Comparison of ENCODE assay signal across 8 cellular contexts in the genomic region with DNA sequence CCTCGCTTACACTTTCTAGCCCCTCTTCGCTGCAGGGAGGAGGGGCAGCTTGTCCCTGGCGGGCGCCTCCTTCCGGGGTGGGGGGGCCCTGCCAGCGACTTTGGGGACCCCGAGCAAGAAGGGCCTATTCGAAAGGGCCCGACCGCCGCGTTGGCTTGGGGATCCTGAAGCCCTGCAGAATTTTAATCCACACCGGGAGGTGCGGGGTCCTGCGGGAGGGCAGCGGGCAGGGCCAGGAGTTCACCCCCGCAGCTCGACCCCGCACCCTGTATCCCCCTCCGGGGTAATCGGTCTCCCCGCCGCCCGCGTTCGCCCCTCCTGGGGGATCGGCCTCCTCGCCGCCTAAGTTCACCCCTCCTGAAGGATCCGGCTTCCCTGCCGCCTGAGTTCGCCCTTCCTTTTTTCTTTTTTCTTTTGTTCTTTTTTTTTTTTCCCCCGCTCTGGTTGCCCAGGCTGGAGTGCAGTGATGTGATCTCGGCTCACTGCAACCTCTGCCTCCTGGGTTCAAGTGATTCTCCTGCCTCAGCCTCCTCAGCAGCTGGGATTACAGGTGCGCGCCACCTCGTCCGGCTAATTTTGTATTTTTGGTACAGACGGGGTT. TPM values are rescaled to one million over a fixed set of nuclear protein-coding genes. Genes with fewer than 3 reads are reported as not detected.
A peak's percentile ranks its signal among the peaks of the same experiment; 100 is the strongest.
DNase-seq lines count a peak whose midpoint lies in the region; ATAC-seq, FAIRE-seq and TF ChIP-seq lines count a peak whose summit lies in the region.

No MANE protein-coding gene starts in this region.

- ATAC-seq in heart left ventricle (no peak), Right ventricle myocardium inferior (no peak), GM12878 (no peak), HG03175 (IDR thresholded peaks at IDR 0.05; ENCODE audit: unreplicated experiment) (no peak)

- H3K23ac ChIP-seq in mesenchymal stem cell (ENCODE audit: low read length in 2 of 2) = no peak overlapping the region

- no peak for TF ChIP-seq CTCF in heart left ventricle (IDR thresholded peaks at IDR 0.05)
- TF ChIP-seq CTCF in GM12878 (IDR thresholded peaks at IDR 0.05 in 2 of 3, conservative IDR thresholded peaks at IDR 0.05 in 1 of 3; ENCODE audit: control insufficient read depth in 2 of 3, extremely low read depth in 1 of 3, insufficient read depth in 1 of 3, low read depth in 3 of 3, low read length in 3 of 3) = no peak
- TF ChIP-seq CTCF in uterus (IDR thresholded peaks at IDR 0.05) = no peak

- SMC1A ChIA-PET in GM12878 (lab: Charles Lee; ENCODE audit: uncharacterized antibody, unreplicated experiment) = interaction anchor here (0.9 to 5.1 kb wide), 6 partner anchors 12 to 53 kb away, joined by 3 to 43 read pairs (median 4); no protein-coding TSS in a partner anchor

- H3K9ac ChIP-seq in GM12878 (ENCODE audit: control insufficient read depth, insufficient read depth, low read length) (peak overlapping the region; percentile 83), mesenchymal stem cell (ENCODE audit: low read length) (peak overlapping the region; percentile 91)

- peak overlapping the region; percentile 73 for H4K8ac ChIP-seq in mesenchymal stem cell (ENCODE audit: low read length)

- POLR2A ChIA-PET in GM12878 (lab: Charles Lee) = interaction anchor here (1.1 to 7.8 kb wide), 10 partner anchors 10 to 238 kb away, joined by 3 to 110 read pairs (median 8); a partner anchor contains a TSS

- TF ChIP-seq RAD21 in GM12878 (IDR thresholded peaks at IDR 0.05; ENCODE audit: insufficient read depth, low read depth, low read length) = no peak

- peak overlapping the region in 11 of 12 donors; percentile 89 to 99 (median 93) for H3K27ac ChIP-seq in heart left ventricle
- peak overlapping the region; percentile 93 for H3K27ac ChIP-seq in GM12878 (ENCODE audit: control insufficient read depth, insufficient read depth)
- H3K27ac ChIP-seq in mesenchymal stem cell (ENCODE audit: low read length, poor library complexity, severe bottlenecking) = no peak overlapping the region
- H3K27ac ChIP-seq in uterus = peak overlapping the region; percentile 94 to 97

- H3K27me3 ChIP-seq in heart left ventricle = no peaks in the 10 kb centered on the region
- no peaks in the 10 kb centered on the region for H3K27me3 ChIP-seq in GM12878 (replicated peaks in 1 of 2; ENCODE audit: control insufficient read depth in 2 of 2, insufficient read depth in 2 of 2, low read length in 1 of 2)
- no peaks in the 10 kb centered on the region for H3K27me3 ChIP-seq in mesenchymal stem cell (ENCODE audit: control insufficient read depth in 1 of 2, insufficient read depth in 1 of 2, low read length in 2 of 2)
- no peaks in the 10 kb centered on the region for H3K27me3 ChIP-seq in uterus

- DNase-seq in heart left ventricle (peak in 2 of 5 donors; percentile 25 to 37), Right ventricle myocardium inferior (ENCODE audit: missing footprints) (no peak), GM12878 (ENCODE audit: low read depth, low spot score) (no peak), mesenchymal stem cell (peak; percentile 12), uterus (no peak), DMS114 treated with DMSO at 0.1 percent for 48 hours (lab: John Stamatoyannopoulos, UW; ENCODE audit: unreplicated experiment) (no peak), KG1 (lab: John Stamatoyannopoulos, UW) (no peak)

- TF ChIP-seq EP300 in GM12878 (IDR thresholded peaks at IDR 0.05; ENCODE audit: borderline replicate concordance in 1 of 2, control insufficient read depth in 1 of 2, low read depth in 2 of 2, low read length in 2 of 2) = no peak

- H2BK5ac ChIP-seq in mesenchymal stem cell (ENCODE audit: low read depth, low read length, poor library complexity, severe bottlenecking) = no peak overlapping the region

- peaks cover 59% of the 10 kb centered on the region for H3K79me2 ChIP-seq in GM12878 (ENCODE audit: control insufficient read depth, insufficient read depth, low read length)

- no peaks in the 10 kb centered on the region for H3K9me3 ChIP-seq in heart left ventricle
- H3K9me3 ChIP-seq in GM12878 (replicated peaks; ENCODE audit: control insufficient read depth, insufficient read depth, low read length) = no peaks in the 10 kb centered on the region
- no peaks in the 10 kb centered on the region for H3K9me3 ChIP-seq in mesenchymal stem cell (ENCODE audit: control insufficient read depth, low read length)
- H3K9me3 ChIP-seq in uterus = no peaks in the 10 kb centered on the region

- no peak for FAIRE-seq in GM12878 (lab: Jason Lieb, UNC)

- peak overlapping the region; percentile 6 to 67 for H3K4ac ChIP-seq in mesenchymal stem cell (ENCODE audit: low read depth in 1 of 2, low read length in 2 of 2)

- H3K4me1 ChIP-seq in heart left ventricle (peaks cover 0 to 63% (median 40%) of the 10 kb centered on the region in 12 donors), GM12878 (ENCODE audit: control insufficient read depth, insufficient read depth, low read length) (peaks cover 24% of the 10 kb centered on the region), mesenchymal stem cell (ENCODE audit: control insufficient read depth, insufficient read depth, low read depth, low read length) (peaks cover 29% of the 10 kb centered on the region), uterus (peaks cover 0 to 11% of the 10 kb centered on the region in 2 donors)

- H2AK5ac ChIP-seq in mesenchymal stem cell (ENCODE audit: low read length, severe bottlenecking) = peak overlapping the region; percentile 24

- H3K18ac ChIP-seq in mesenchymal stem cell (ENCODE audit: low read depth in 1 of 2, low read length in 2 of 2) = peak overlapping the region in 1 of 2 experiments; percentile 31

- H3K79me1 ChIP-seq in mesenchymal stem cell (replicated peaks; ENCODE audit: low read length, poor library complexity, severe bottlenecking) = peaks cover 5% of the 10 kb centered on the region

- H3K4me2 ChIP-seq in GM12878 (ENCODE audit: control insufficient read depth, insufficient read depth) (peak overlapping the region; percentile 79; the same call in 1 of the 2 replicates), mesenchymal stem cell (ENCODE audit: low read length, poor library complexity, severe bottlenecking) (peak overlapping the region; percentile 70)

- intact Hi-C loops in heart left ventricle (cut with DNase I) (loop anchor here in 2 of 10 donors (5.0 kb wide), 2 partner anchors 52 to 57 kb away; a partner anchor contains a TSS), Right ventricle myocardium inferior (cut with DNase I) (no loop called here), GM12878 (cut with micrococcal nuclease; ENCODE audit: unreplicated experiment) (loop anchor here (2.0 to 10.0 kb wide), 4 partner anchors 53 to 191 kb away; a partner anchor contains a TSS), uterus (cut with DNase I; ENCODE audit: low total_unique reads) (no loop called here)

- peak overlapping the region in 1 of 2 experiments; percentile 26 for H2BK12ac ChIP-seq in mesenchymal stem cell (ENCODE audit: low read length in 2 of 2)

- H3K4me3 ChIP-seq in heart left ventricle (peak overlapping the region; percentile 32 to 94 (median 72)), GM12878 (peak overlapping the region; percentile 93), mesenchymal stem cell (ENCODE audit: insufficient read depth in 1 of 2, low read depth in 1 of 2, low read length in 2 of 2) (peak overlapping the region; percentile 77 to 79), uterus (peak overlapping the region; percentile 67 to 74)

- H3K36me3 ChIP-seq in heart left ventricle (peaks cover 0 to 24% (median 14%) of the 10 kb centered on the region in 9 donors), GM12878 (ENCODE audit: control insufficient read depth in 2 of 2, insufficient read depth in 2 of 2, low read length in 1 of 2) (peaks cover 3 to 12% of the 10 kb centered on the region in 2 experiments; a peak in 3 of 4 replicates), mesenchymal stem cell (ENCODE audit: control insufficient read depth in 1 of 2, insufficient read depth in 2 of 2, low read depth in 1 of 2, low read length in 2 of 2) (peaks cover 27 to 34% of the 10 kb centered on the region in 2 experiments), uterus (no peaks in the 10 kb centered on the region)

- TSS peak; percentile 89 for BruUV-seq in GM12878 (replicated peaks; lab: Mats Ljungman, UMichigan)

- peak overlapping the region; percentile 34 for H4K91ac ChIP-seq in mesenchymal stem cell (ENCODE audit: low read length)

- H2BK120ac ChIP-seq in mesenchymal stem cell (ENCODE audit: low read depth, low read length) = peak overlapping the region; percentile 42

- CTCF ChIA-PET in GM12878 (lab: Yijun Ruan, JAX) = interaction anchor here (0.6 to 3.1 kb wide), 4 partner anchors 26 to 46 kb away, joined by 3 to 8 read pairs (median 5); no protein-coding TSS in a partner anchor

- TF ChIP-seq POLR2A in heart left ventricle (IDR thresholded peaks at IDR 0.05) (no peak), GM12878 (IDR thresholded peaks at IDR 0.05; ENCODE audit: low read depth, low read length) (no peak), uterus (IDR thresholded peaks at IDR 0.05) (no peak)

- in situ Hi-C loops in GM12878 (cut with MboI) = no loop called here

- RAD21 ChIA-PET in GM12878 (lab: Charles Lee; ENCODE audit: unreplicated experiment) = interaction anchor here (0.9 to 4.9 kb wide), 3 partner anchors 8 to 199 kb away, joined by 3 to 31 read pairs (median 5); no protein-coding TSS in a partner anchor

- H4K20me1 ChIP-seq in GM12878 (ENCODE audit: control insufficient read depth, insufficient read depth) = no peaks in the 10 kb centered on the region

- no peak overlapping the region for H2BK15ac ChIP-seq in mesenchymal stem cell (ENCODE audit: low read depth, poor library complexity, severe bottlenecking)

- H2AFZ ChIP-seq in GM12878 (ENCODE audit: control insufficient read depth, low read depth, low read length) (no peak overlapping the region), mesenchymal stem cell (ENCODE audit: low read depth, low read length) (no peak overlapping the region)

- H3K14ac ChIP-seq in mesenchymal stem cell (ENCODE audit: low read length in 2 of 2) = no peak overlapping the region

- 54 to 68% (median 62%) methylated on average over 35 to 39 of the region's 39 CpGs for WGBS in heart left ventricle, 4 donors
- 2% methylated on average over 36 of the region's 39 CpGs for WGBS in GM12878 (ENCODE audit: insufficient coverage, insufficient replicate concordance, low lambda C conversion rate, missing lambda C conversion rate)
- 79% methylated on average over 38 of the region's 39 CpGs for WGBS in mesenchymal stem cell

RNA-seq across cellular contexts. Expression of a gene that starts 0.7 kb away (rescaled TPM):
- total RNA-seq in heart left ventricle (10 to 100 TPM; 10.8 to 32.3 (median 16.7) TPM), Right ventricle myocardium inferior (14.3 TPM), GM12878 (2014; rRNA removed) (56.6 and 69.6 TPM in 2 replicates), GM12878 (2014; rRNA removed; fragmentation: Illumina TruSeq; extraction: Trizol) (32.7 and 40.5 TPM in 2 replicates), GM12878 (2021) (176 and 181 TPM in 2 replicates), uterus (10 to 100 TPM; 10.2 to 81.4 (median 20.7) TPM)
- polyA plus RNA-seq in heart left ventricle (10 to 100 TPM in 1 of 2 donors, 1 to 10 TPM in 1; 7.1 to 18.6 TPM), GM12878 (2011; rRNA removed) (71.7 and 229 TPM in 2 replicates), GM12878 (2014; fragmentation: Illumina TruSeq; extraction: Trizol) (54.2 and 82.9 TPM in 2 replicates), GM12878 (2014; fragmentation: Nextera tagmentation; extraction: Ambion mirVana) (10 to 100 TPM in 1 of 2 experiments, 1 to 10 TPM in 1; 7.5 to 10.9 TPM), GM12878 (2014; rRNA removed) (123 and 147 TPM in 2 replicates), GM12878 (2016; fragmentation: Nextera tagmentation; extraction: Ambion mirVana) (10 to 100 TPM; 79.3 to 79.5 TPM)
- total RNA-seq in GM12878 (2013; cell fraction: nucleolus; rRNA removed) = 153 and 159 TPM in 2 replicates
- polyA plus RNA-seq in GM12878 (2011; ENCODE audit: low read depth) = 73.8 TPM
- 315 and 350 TPM in 2 replicates for polyA plus RNA-seq in GM12878 (2011; cell fraction: cytosol; rRNA removed)
- 137 and 163 TPM in 2 replicates for polyA plus RNA-seq in GM12878 (2011; cell fraction: nucleus; rRNA removed)
- 168 TPM in 2 replicates for polyA plus RNA-seq in GM12878 (2012)
- 236 and 392 TPM in 2 replicates for polyA minus RNA-seq in GM12878 (2011; rRNA and poly(A)+ RNA removed)
- polyA minus RNA-seq in GM12878 (2011; cell fraction: cytosol; rRNA and poly(A)+ RNA removed) = 239 TPM in 2 replicates
- polyA minus RNA-seq in GM12878 (2011; cell fraction: nucleus; rRNA and poly(A)+ RNA removed) = 54.2 and 86.9 TPM in 2 replicates
- polyA plus RNA-seq in mesenchymal stem cell (2013, experiment 1 of 2) = 48.9 TPM
- 47.9 TPM for polyA plus RNA-seq in mesenchymal stem cell (2013, experiment 2 of 2)

RNA-seq across cellular contexts. Expression of a gene that starts 1.3 kb away (rescaled TPM):
- total RNA-seq in heart left ventricle = 1 to 10 TPM in 8 of 9 donors, not detected in 1; 1.7 to 6.2 (median 2.3) TPM
- 1 to 10 TPM; 4.4 to 5.8 TPM for polyA plus RNA-seq in heart left ventricle
- 1.4 TPM for total RNA-seq in Right ventricle myocardium inferior
- 35.1 and 37.8 TPM in 2 replicates for total RNA-seq in GM12878 (2013; cell fraction: nucleolus; rRNA removed)
- 20.7 and 22.3 TPM in 2 replicates for total RNA-seq in GM12878 (2014; rRNA removed)
- total RNA-seq in GM12878 (2014; rRNA removed; fragmentation: Illumina TruSeq; extraction: Trizol) = 7.2 and 7.6 TPM in 2 replicates
- 12.0 and 14.6 TPM in 2 replicates for total RNA-seq in GM12878 (2021)
- 16.5 TPM for polyA plus RNA-seq in GM12878 (2011; ENCODE audit: low read depth)
- polyA plus RNA-seq in GM12878 (2011; rRNA removed) = 14.2 and 22.9 TPM in 2 replicates
- polyA plus RNA-seq in GM12878 (2011; cell fraction: cytosol; rRNA removed) = 23.3 and 39.9 TPM in 2 replicates
- 285 and 407 TPM in 2 replicates for polyA plus RNA-seq in GM12878 (2011; cell fraction: nucleus; rRNA removed)
- 52.8 and 57.2 TPM in 2 replicates for polyA plus RNA-seq in GM12878 (2012)
- polyA plus RNA-seq in GM12878 (2014; fragmentation: Illumina TruSeq; extraction: Trizol) = 3.8 and 7.3 TPM in 2 replicates
- polyA plus RNA-seq in GM12878 (2014; fragmentation: Nextera tagmentation; extraction: Ambion mirVana) = 1 to 10 TPM in 1 of 2 experiments, under 1 TPM in 1; 0.53 to 1.9 TPM
- polyA plus RNA-seq in GM12878 (2014; rRNA removed) = 27.1 and 30.3 TPM in 2 replicates
- 1 to 10 TPM; 5.5 to 6.9 TPM for polyA plus RNA-seq in GM12878 (2016; fragmentation: Nextera tagmentation; extraction: Ambion mirVana)
- polyA minus RNA-seq in GM12878 (2011; rRNA and poly(A)+ RNA removed) = 7.2 and 11.1 TPM in 2 replicates
- polyA minus RNA-seq in GM12878 (2011; cell fraction: cytosol; rRNA and poly(A)+ RNA removed) = 4.0 and 5.9 TPM in 2 replicates
- 23.2 and 25.0 TPM in 2 replicates for polyA minus RNA-seq in GM12878 (2011; cell fraction: nucleus; rRNA and poly(A)+ RNA removed)
- polyA plus RNA-seq in mesenchymal stem cell (2013, experiment 1 of 2) = 2.2 TPM
- 2.1 TPM for polyA plus RNA-seq in mesenchymal stem cell (2013, experiment 2 of 2)
- total RNA-seq in uterus = 10 to 100 TPM in 1 of 4 donors, 1 to 10 TPM in 3; 1.5 to 86.1 (median 5.7) TPM

RNA-seq across cellular contexts. Expression of a gene that starts 44.4 kb away (rescaled TPM):
- total RNA-seq in heart left ventricle = 100 to 1,000 TPM; 129 to 318 (median 155) TPM
- 100 to 1,000 TPM; 110 to 197 TPM for polyA plus RNA-seq in heart left ventricle
- total RNA-seq in Right ventricle myocardium inferior = 234 TPM
- total RNA-seq in GM12878 (2013; cell fraction: nucleolus; rRNA removed) = 200 and 243 TPM in 2 replicates
- 159 and 168 TPM in 2 replicates for total RNA-seq in GM12878 (2014; rRNA removed)
- total RNA-seq in GM12878 (2014; rRNA removed; fragmentation: Illumina TruSeq; extraction: Trizol) = 70.3 and 77.9 TPM in 2 replicates
- 365 and 378 TPM in 2 replicates for total RNA-seq in GM12878 (2021)
- polyA plus RNA-seq in GM12878 (2011; ENCODE audit: low read depth) = 99.4 TPM
- polyA plus RNA-seq in GM12878 (2011; rRNA removed) = 113 and 223 TPM in 2 replicates
- polyA plus RNA-seq in GM12878 (2011; cell fraction: cytosol; rRNA removed) = 264 and 354 TPM in 2 replicates
- 566 and 615 TPM in 2 replicates for polyA plus RNA-seq in GM12878 (2011; cell fraction: nucleus; rRNA removed)
- 257 and 345 TPM in 2 replicates for polyA plus RNA-seq in GM12878 (2012)
- polyA plus RNA-seq in GM12878 (2014; fragmentation: Illumina TruSeq; extraction: Trizol) = 29.6 and 61.9 TPM in 2 replicates
- polyA plus RNA-seq in GM12878 (2014; fragmentation: Nextera tagmentation; extraction: Ambion mirVana) = 10 to 100 TPM in 1 of 2 experiments, 1 to 10 TPM in 1; 9.6 to 17.6 TPM
- 195 and 218 TPM in 2 replicates for polyA plus RNA-seq in GM12878 (2014; rRNA removed)
- polyA plus RNA-seq in GM12878 (2016; fragmentation: Nextera tagmentation; extraction: Ambion mirVana) = 10 to 100 TPM; 38.3 to 53.3 TPM
- 188 and 408 TPM in 2 replicates for polyA minus RNA-seq in GM12878 (2011; rRNA and poly(A)+ RNA removed)
- polyA minus RNA-seq in GM12878 (2011; cell fraction: cytosol; rRNA and poly(A)+ RNA removed) = 223 and 291 TPM in 2 replicates
- polyA minus RNA-seq in GM12878 (2011; cell fraction: nucleus; rRNA and poly(A)+ RNA removed) = 114 and 130 TPM in 2 replicates
- 126 TPM for polyA plus RNA-seq in mesenchymal stem cell (2013, experiment 1 of 2)
- polyA plus RNA-seq in mesenchymal stem cell (2013, experiment 2 of 2) = 128 TPM
- total RNA-seq in uterus = 100 to 1,000 TPM in 2 of 4 donors, 10 to 100 TPM in 2; 34.6 to 155 (median 81.7) TPM

RNA-seq across cellular contexts. Expression of a gene that starts 55.9 kb away (rescaled TPM):
- total RNA-seq in heart left ventricle (100 to 1,000 TPM in 5 of 9 donors, 10 to 100 TPM in 4; 63.1 to 116 (median 103) TPM), Right ventricle myocardium inferior (71.8 TPM), GM12878 (2014; rRNA removed) (71.8 and 74.1 TPM in 2 replicates), GM12878 (2014; rRNA removed; fragmentation: Illumina TruSeq; extraction: Trizol) (25.6 and 26.7 TPM in 2 replicates), GM12878 (2021) (98.4 and 108 TPM in 2 replicates), uterus (10 to 100 TPM; 33.8 to 97.5 (median 49.8) TPM)
- polyA plus RNA-seq in heart left ventricle (100 to 1,000 TPM in 1 of 2 donors, 10 to 100 TPM in 1; 66.3 to 124 TPM), GM12878 (2011; rRNA removed) (21.1 and 58.0 TPM in 2 replicates), GM12878 (2014; fragmentation: Illumina TruSeq; extraction: Trizol) (42.5 and 68.7 TPM in 2 replicates), GM12878 (2014; fragmentation: Nextera tagmentation; extraction: Ambion mirVana) (1 to 10 TPM; 1.5 to 3.0 TPM), GM12878 (2014; rRNA removed) (67.6 and 77.8 TPM in 2 replicates), GM12878 (2016; fragmentation: Nextera tagmentation; extraction: Ambion mirVana) (10 to 100 TPM; 19.4 to 60.2 TPM)
- 141 and 170 TPM in 2 replicates for total RNA-seq in GM12878 (2013; cell fraction: nucleolus; rRNA removed)
- 50.7 TPM for polyA plus RNA-seq in GM12878 (2011; ENCODE audit: low read depth)
- polyA plus RNA-seq in GM12878 (2011; cell fraction: cytosol; rRNA removed) = 88.7 and 101 TPM in 2 replicates
- 363 and 377 TPM in 2 replicates for polyA plus RNA-seq in GM12878 (2011; cell fraction: nucleus; rRNA removed)
- 74.6 and 86.8 TPM in 2 replicates for polyA plus RNA-seq in GM12878 (2012)
- 83.2 and 90.6 TPM in 2 replicates for polyA minus RNA-seq in GM12878 (2011; rRNA and poly(A)+ RNA removed)
- polyA minus RNA-seq in GM12878 (2011; cell fraction: cytosol; rRNA and poly(A)+ RNA removed) = 49.0 and 54.4 TPM in 2 replicates
- polyA minus RNA-seq in GM12878 (2011; cell fraction: nucleus; rRNA and poly(A)+ RNA removed) = 64.4 and 69.8 TPM in 2 replicates
- polyA plus RNA-seq in mesenchymal stem cell (2013, experiment 1 of 2) = 99.9 TPM
- polyA plus RNA-seq in mesenchymal stem cell (2013, experiment 2 of 2) = 96.6 TPM
